ENCODE assay signal across 19 cellular contexts in genomic region chr3:130991126-130991525, GRCh38. TPM values are rescaled to one million over a fixed set of nuclear protein-coding genes. Genes with fewer than 3 reads are reported as not detected.
DNase-seq lines count a peak whose midpoint lies in the region; ATAC-seq and TF ChIP-seq lines count a peak whose summit lies in the region.
"Had no signal": no experiment of that assay in that cellular context is flagged by ENCODE, and none has a peak within 500 bp of the region (broad histone marks: within the 10 kb centered on the region; RNA-seq: fewer than 3 reads in every experiment).

No MANE protein-coding gene starts in this region.

- CTCF ChIA-PET in activated naive CD4-positive, alpha-beta T cell treated with anti-CD3 and anti-CD28 coated beads, Interleukin-2, amount 10 ng/mL, durations not matched to agents 7 days and 5 days (lab: Charles Lee), result interaction anchor here (0.7 kb wide), 1 partner anchor 34 kb away, joined by 3 read pairs; no protein-coding TSS in a partner anchor

- peaks cover 6 to 11% of the 10 kb centered on the region in 2 donors for H3K36me3 Mint-ChIP-seq in activated naive CD4-positive, alpha-beta T cell treated with anti-CD3 and anti-CD28 coated beads, Interleukin-2, amount 50 U/mL, for 72 hours
- peaks cover 21% of the 10 kb centered on the region for H3K36me3 Mint-ChIP-seq in activated naive CD4-positive, alpha-beta T cell treated with anti-CD3 and anti-CD28 coated beads, Interleukin-2, amount 10 ng/mL, durations not matched to agents 7 days and 5 days
- H3K36me3 Mint-ChIP-seq in HFFc6 (ENCODE audit: low read depth) (peaks cover 27% of the 10 kb centered on the region), endothelial cell (ENCODE audit: low read depth, unreplicated experiment) (peaks cover 9% of the 10 kb centered on the region)
- H3K36me3 Mint-ChIP-seq in stimulated activated naive B cell treated with anti-CD40 and anti-IgM and Interleukin-4, amounts not matched to agents 10 μg/mL and 1 μg/mL and 100 μg/mL, for 72 hours, result peaks cover 18 to 40% of the 10 kb centered on the region in 2 donors

- no peaks in the 10 kb centered on the region for H3K9me3 Mint-ChIP-seq in activated naive CD4-positive, alpha-beta T cell treated with anti-CD3 and anti-CD28 coated beads, Interleukin-2, amount 50 U/mL, for 72 hours
- H3K9me3 Mint-ChIP-seq in activated naive CD4-positive, alpha-beta T cell treated with anti-CD3 and anti-CD28 coated beads, Interleukin-2, amount 10 ng/mL, durations not matched to agents 7 days and 5 days, result no peaks in the 10 kb centered on the region
- H3K9me3 Mint-ChIP-seq in HFFc6 (no peaks in the 10 kb centered on the region), endothelial cell (ENCODE audit: unreplicated experiment) (no peaks in the 10 kb centered on the region)
- no peaks in the 10 kb centered on the region for H3K9me3 Mint-ChIP-seq in stimulated activated naive B cell treated with anti-CD40 and anti-IgM and Interleukin-4, amounts not matched to agents 10 μg/mL and 1 μg/mL and 100 μg/mL, for 72 hours

- no peaks in the 10 kb centered on the region for H3K4me1 Mint-ChIP-seq in activated naive CD4-positive, alpha-beta T cell treated with anti-CD3 and anti-CD28 coated beads, Interleukin-2, amount 10 ng/mL, durations not matched to agents 7 days and 5 days
- H3K4me1 Mint-ChIP-seq in HFFc6 (ENCODE audit: low read depth), result no peaks in the 10 kb centered on the region
- peaks cover 7% of the 10 kb centered on the region for H3K4me1 Mint-ChIP-seq in endothelial cell (ENCODE audit: unreplicated experiment)
- peaks cover 0 to 3% of the 10 kb centered on the region in 2 donors for H3K4me1 Mint-ChIP-seq in stimulated activated naive B cell treated with anti-CD40 and anti-IgM and Interleukin-4, amounts not matched to agents 10 μg/mL and 1 μg/mL and 100 μg/mL, for 72 hours

- H3K27me3 Mint-ChIP-seq in activated naive CD4-positive, alpha-beta T cell treated with anti-CD3 and anti-CD28 coated beads, Interleukin-2, amount 10 ng/mL, durations not matched to agents 7 days and 5 days, result no peaks in the 10 kb centered on the region
- H3K27me3 Mint-ChIP-seq in HFFc6 (ENCODE audit: insufficient read depth) (peaks cover 1% of the 10 kb centered on the region; the same call in 1 of the 2 replicates), endothelial cell (ENCODE audit: unreplicated experiment) (peaks cover 3% of the 10 kb centered on the region)
- no peaks in the 10 kb centered on the region for H3K27me3 Mint-ChIP-seq in stimulated activated naive B cell treated with anti-CD40 and anti-IgM and Interleukin-4, amounts not matched to agents 10 μg/mL and 1 μg/mL and 100 μg/mL, for 72 hours

- ATAC-seq in activated naive CD4-positive, alpha-beta T cell treated with anti-CD3 and anti-CD28 coated beads, Interleukin-2, amount 50 U/mL, for 72 hours, result peak; percentile 22 to 78
- ATAC-seq in stimulated activated naive B cell treated with anti-CD40 and anti-IgM and Interleukin-4, amounts not matched to agents 10 μg/mL and 1 μg/mL and 100 μg/mL, for 72 hours (replicated peaks), result no peak
- ATAC-seq in HG02870 (IDR thresholded peaks at IDR 0.05; ENCODE audit: unreplicated experiment), result no peak
- ATAC-seq: A549 had no signal

- no peak overlapping the region for H3K4me3 Mint-ChIP-seq in activated naive CD4-positive, alpha-beta T cell treated with anti-CD3 and anti-CD28 coated beads, Interleukin-2, amount 10 ng/mL, durations not matched to agents 7 days and 5 days
- H3K4me3 Mint-ChIP-seq in HFFc6 (no peak overlapping the region), endothelial cell (ENCODE audit: unreplicated experiment) (no peak overlapping the region)
- H3K4me3 Mint-ChIP-seq in stimulated activated naive B cell treated with anti-CD40 and anti-IgM and Interleukin-4, amounts not matched to agents 10 μg/mL and 1 μg/mL and 100 μg/mL, for 72 hours, result no peak overlapping the region

- no peak for DNase-seq in activated naive CD4-positive, alpha-beta T cell treated with anti-CD3 and anti-CD28 coated beads, Interleukin-2, amount 50 U/mL, for 72 hours (ENCODE audit: low spot score in 2 of 2)
- no peak for DNase-seq in activated naive CD4-positive, alpha-beta T cell treated with anti-CD3 and anti-CD28 coated beads, Interleukin-2, amount 10 ng/mL, durations not matched to agents 7 days and 5 days
- DNase-seq in HFFc6, result no peak
- DNase-seq in endothelial cell (ENCODE audit: low spot score), result no peak
- DNase-seq in stimulated activated naive B cell treated with anti-CD40 and anti-IgM and Interleukin-4, amounts not matched to agents 10 μg/mL and 1 μg/mL and 100 μg/mL, for 72 hours, result no peak
- DNase-seq in D341Med (ENCODE audit: low spot score), result no peak
- DNase-seq: BE2C; EL; GF-D8; KG1; NCI-H1092; NCI-H1436; NCI-H2029; NCI-H2227 treated with DMSO at 0.1 percent for 48 hours; NCI-H510A; NK-92 treated with Interleukin-12 subunit alpha and Interleukin-12 subunit beta, amount 100 ng/mL, for 24 hours; SHP77 treated with DMSO at 0.1 percent for 48 hours had no signal

- TF ChIP-seq CTCF in HFFc6 (IDR thresholded peaks at IDR 0.05) (no peak), endothelial cell (IDR thresholded peaks at IDR 0.05; ENCODE audit: unreplicated experiment) (no peak)

- peak overlapping the region in 1 of 2 donors; percentile 39 for H3K27ac Mint-ChIP-seq in activated naive CD4-positive, alpha-beta T cell treated with anti-CD3 and anti-CD28 coated beads, Interleukin-2, amount 50 U/mL, for 72 hours
- no peak overlapping the region for H3K27ac Mint-ChIP-seq in activated naive CD4-positive, alpha-beta T cell treated with anti-CD3 and anti-CD28 coated beads, Interleukin-2, amount 10 ng/mL, durations not matched to agents 7 days and 5 days
- H3K27ac Mint-ChIP-seq in HFFc6 (peak overlapping the region; percentile 15; the same call in 1 of the 2 replicates), endothelial cell (ENCODE audit: unreplicated experiment) (peak overlapping the region; percentile 0)
- H3K27ac Mint-ChIP-seq in stimulated activated naive B cell treated with anti-CD40 and anti-IgM and Interleukin-4, amounts not matched to agents 10 μg/mL and 1 μg/mL and 100 μg/mL, for 72 hours, result peak overlapping the region; percentile 9

RNA-seq across cellular contexts. Expression of gene ASTE1, which starts 35.5 kb away (rescaled TPM):
- total RNA-seq in activated naive CD4-positive, alpha-beta T cell treated with anti-CD3 and anti-CD28 coated beads, Interleukin-2, amount 50 U/mL, for 72 hours, result 10 to 100 TPM in 1 of 2 donors, 1 to 10 TPM in 1; 8.9 to 14.1 TPM
- total RNA-seq in HFFc6 (2021; fragmentation: NEBNext Ultra II Directional; extraction: Animal tissue kit (Norgen Biotek cat#: 25700)), result 1 to 10 TPM; 3.4 to 5.2 (median 4.0) TPM
- total RNA-seq in endothelial cell (ENCODE audit: unreplicated experiment), result 5.5 TPM

RNA-seq across cellular contexts. Expression of gene NEK11, which starts 35.6 kb away (rescaled TPM):
- 1 to 10 TPM; 1.6 to 2.2 TPM for total RNA-seq in activated naive CD4-positive, alpha-beta T cell treated with anti-CD3 and anti-CD28 coated beads, Interleukin-2, amount 50 U/mL, for 72 hours
- 1 to 10 TPM; 2.5 to 4.0 (median 3.1) TPM for total RNA-seq in HFFc6 (2021; fragmentation: NEBNext Ultra II Directional; extraction: Animal tissue kit (Norgen Biotek cat#: 25700))
- total RNA-seq in endothelial cell (ENCODE audit: unreplicated experiment), result 9.6 TPM

Comparison
In these comparisons a context has a peak if more than half of its experiments do, and no peak if none do; other contexts are left out.
1. ATAC-seq: peak in activated naive CD4-positive, alpha-beta T cell treated with anti-CD3 and anti-CD28 coated beads, Interleukin-2, amount 50 U/mL, for 72 hours (2 of 2); none in stimulated activated naive B cell treated with anti-CD40 and anti-IgM and Interleukin-4, amounts not matched to agents 10 μg/mL and 1 μg/mL and 100 μg/mL, for 72 hours (0 of 2) and HG02870 (single experiment).